ENCODE assay signal across 7 cellular contexts in the genomic region with DNA sequence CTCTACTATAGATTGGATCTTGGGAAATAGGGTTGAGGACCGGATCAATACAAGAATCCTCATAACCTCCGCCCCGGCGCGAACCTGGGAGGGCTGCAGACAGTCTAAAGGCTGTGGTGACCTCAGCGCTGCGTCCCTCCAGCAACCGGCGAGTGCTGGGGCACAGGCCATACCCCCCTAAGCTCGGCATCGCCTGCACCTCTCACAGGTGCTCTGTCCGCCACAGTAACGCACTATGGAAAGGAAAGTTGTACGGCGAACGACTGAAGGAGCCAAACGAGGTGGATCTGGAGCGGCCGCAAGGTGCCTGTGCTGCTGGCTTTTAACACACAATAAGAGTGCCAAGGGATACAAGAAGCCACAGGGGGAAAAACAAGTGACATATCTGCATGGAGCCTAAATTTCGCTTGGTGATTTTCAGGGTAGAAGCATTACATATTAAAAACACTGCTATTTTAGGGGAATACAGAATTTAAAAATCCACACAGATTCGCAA. TPM values are rescaled to one million over a fixed set of nuclear protein-coding genes. Genes with fewer than 3 reads are reported as not detected.
DNase-seq lines count a peak whose midpoint lies in the region; ATAC-seq and TF ChIP-seq lines count a peak whose summit lies in the region.

No MANE protein-coding gene starts in this region.

- intact Hi-C loops in ovary (cut with DNase I) (loop anchor here in 3 of 4 donors (2.0 to 10.0 kb wide), 3 partner anchors 53 to 127 kb away; a partner anchor contains a TSS), vagina (cut with DNase I) (no loop called here)

- peaks cover 13% of the 10 kb centered on the region for H3K4me1 ChIP-seq in ovary (ENCODE audit: insufficient read depth)
- peaks cover 41% of the 10 kb centered on the region for H3K4me1 ChIP-seq in vagina

- H3K27me3 ChIP-seq in ovary (no peaks in the 10 kb centered on the region), vagina (no peaks in the 10 kb centered on the region)

- no peaks in the 10 kb centered on the region for H3K9me3 ChIP-seq in ovary
- no peaks in the 10 kb centered on the region for H3K9me3 ChIP-seq in vagina

- H3K4me3 ChIP-seq in GM12875 (ENCODE audit: low read depth, low read length): peak overlapping the region; percentile 69
- H3K4me3 ChIP-seq in fibroblast of mammary gland (ENCODE audit: control insufficient read depth, low read depth, low read length): peak overlapping the region; percentile 99
- H3K4me3 ChIP-seq in ovary: peak overlapping the region; percentile 72
- H3K4me3 ChIP-seq in vagina: peak overlapping the region; percentile 67 to 84

- H3K36me3 ChIP-seq in ovary: no peaks in the 10 kb centered on the region
- H3K36me3 ChIP-seq in vagina: peaks cover 0 to 15% of the 10 kb centered on the region in 2 donors

- TF ChIP-seq POLR2A in ovary (IDR thresholded peaks at IDR 0.05) (no peak), vagina (IDR thresholded peaks at IDR 0.05) (no peak)

- peak overlapping the region; percentile 96 to 98 for H3K27ac ChIP-seq in ovary
- H3K27ac ChIP-seq in vagina: peak overlapping the region; percentile 98

- TF ChIP-seq CTCF in GM12875 (IDR thresholded peaks at IDR 0.05; ENCODE audit: borderline replicate concordance, insufficient read depth, low read depth, low read length) (no peak), fibroblast of mammary gland (conservative IDR thresholded peaks at IDR 0.05; ENCODE audit: control insufficient read depth, insufficient read depth, low read depth, low read length) (no peak), ovary (IDR thresholded peaks at IDR 0.05) (no peak), vagina (IDR thresholded peaks at IDR 0.05) (no peak)

- ATAC-seq in GM21390 (IDR thresholded peaks at IDR 0.05; ENCODE audit: unreplicated experiment): no peak

- no peak for TF ChIP-seq EP300 in ovary (IDR thresholded peaks at IDR 0.05)

- peak; percentile 57 to 83 for DNase-seq in NCI-H526 (lab: John Stamatoyannopoulos, UW)
- peak; percentile 18 for DNase-seq in activated T-cell treated with anti-CD3 and anti-CD28 coated beads for 4 hours
- DNase-seq in fibroblast of mammary gland (ENCODE audit: low read depth): no peak
- DNase-seq in ovary: peak; percentile 24 to 59 (median 56)
- peak in 1 of 2 donors; percentile 89 for DNase-seq in vagina (ENCODE audit: extremely low spot score in 2 of 2)

- WGBS in ovary, 3 donors: 1 to 4% (median 2%) methylated on average over 20 to 21 of the region's 21 CpGs

RNA-seq across cellular contexts. Expression of a gene that starts 1.4 kb away (rescaled TPM):
- total RNA-seq in ovary: 10 to 100 TPM; 21.2 to 28.7 (median 26.2) TPM
- polyA plus RNA-seq in ovary: 1 to 10 TPM; 3.4 to 3.5 TPM
- 36.6 TPM for total RNA-seq in vagina

RNA-seq across cellular contexts. Expression of a gene that starts 53.1 kb away (rescaled TPM):
- total RNA-seq in ovary (10 to 100 TPM; 14.5 to 33.7 (median 21.2) TPM), vagina (6.4 TPM)
- polyA plus RNA-seq in ovary: 10 to 100 TPM; 23.9 to 33.0 TPM
